Comparison of ENCODE assay signal across 8 cellular contexts in genomic region chr6:19557191-19557590, GRCh38.
"Had no signal": no experiment of that assay in that cellular context is flagged by ENCODE, and none has a peak within 500 bp of the region (broad histone marks: within the 10 kb centered on the region; RNA-seq: fewer than 3 reads in every experiment).

No MANE protein-coding gene starts in this region.

- DNase-seq: GM23248, GOT3, H7, H9, HCEC 1CT, HFFc6 had no signal

- ATAC-seq: GM23338, HCT116 had no signal
